8 cellular contexts compared by ENCODE assay signal in genomic region chr2:45014016-45014702, GRCh38. TPM values are rescaled to one million over a fixed set of nuclear protein-coding genes. Genes with fewer than 3 reads are reported as not detected.
A peak's percentile ranks its signal among the peaks of the same experiment; 100 is the strongest.
DNase-seq lines count a peak whose midpoint lies in the region; ATAC-seq and TF ChIP-seq lines count a peak whose summit lies in the region.
"Had no signal": no experiment of that assay in that cellular context is flagged by ENCODE, and none has a peak within 500 bp of the region (broad histone marks: within the 10 kb centered on the region; RNA-seq: fewer than 3 reads in every experiment).

No MANE protein-coding gene starts in this region.

- 62% methylated on average over 16 of the region's 57 CpGs for WGBS in mammary epithelial cell (ENCODE audit: low coverage, missing lambda C conversion rate)

- H3K79me2 ChIP-seq in mammary epithelial cell (ENCODE audit: insufficient read depth, low read length): no peaks in the 10 kb centered on the region

- TF ChIP-seq CTCF in GM12865 (IDR thresholded peaks at IDR 0.05; ENCODE audit: insufficient read depth, low read depth, low read length, missing control alignments) (peak; percentile 31), mammary epithelial cell (conservative IDR thresholded peaks at IDR 0.05 in 1 of 2, IDR thresholded peaks at IDR 0.05 in 1 of 2; ENCODE audit: extremely low read depth in 1 of 2, insufficient read depth in 1 of 2, low read depth in 1 of 2, low read length in 2 of 2) (peak; percentile 24 to 56)

- H3K9ac ChIP-seq in mammary epithelial cell (ENCODE audit: insufficient read depth, low read length): no peak overlapping the region
- peak overlapping the region in 2 of 5 donors; percentile 38 to 53 for H3K9ac ChIP-seq in subcutaneous abdominal adipose tissue (ENCODE audit: low read length in 5 of 5)

- H3K27me3 ChIP-seq in mammary epithelial cell (ENCODE audit: insufficient read depth, low read length): peaks cover 51% of the 10 kb centered on the region
- H3K27me3 ChIP-seq in subcutaneous abdominal adipose tissue (ENCODE audit: control insufficient read depth in 5 of 5, insufficient read depth in 4 of 5, low read length in 5 of 5): peaks cover 3 to 41% (median 16%) of the 10 kb centered on the region in 5 donors

- peak overlapping the region; percentile 69 for H2AFZ ChIP-seq in mammary epithelial cell (ENCODE audit: low read depth, low read length)

- H4K20me1 ChIP-seq in mammary epithelial cell (ENCODE audit: insufficient read depth, low read length): no peaks in the 10 kb centered on the region

- H3K36me3 ChIP-seq in mammary epithelial cell (ENCODE audit: insufficient read depth, low read length) (no peaks in the 10 kb centered on the region), subcutaneous abdominal adipose tissue (ENCODE audit: control insufficient read depth in 5 of 5, insufficient read depth in 5 of 5, low read length in 5 of 5) (no peaks in the 10 kb centered on the region)

- dilution Hi-C loops in mammary epithelial cell (cut with HindIII; ENCODE audit: low sequenced_read_pairs): no loop called here

- H3K27ac ChIP-seq in mammary epithelial cell (ENCODE audit: insufficient read depth, low read depth, low read length): no peak overlapping the region
- no peak overlapping the region for H3K27ac ChIP-seq in subcutaneous abdominal adipose tissue (ENCODE audit: low read depth, low read length)
- H3K27ac ChIP-seq: VCaP had no signal

- H3K9me3 ChIP-seq in mammary epithelial cell (replicated peaks; ENCODE audit: insufficient read depth, low read length) (no peaks in the 10 kb centered on the region), subcutaneous abdominal adipose tissue (ENCODE audit: control insufficient read depth in 5 of 5, low read length in 5 of 5) (no peaks in the 10 kb centered on the region)

- intact Hi-C loops in mammary epithelial cell (cut with micrococcal nuclease): no loop called here

- H3K4me1 ChIP-seq in mammary epithelial cell (ENCODE audit: insufficient read depth, low read length): peaks cover 20% of the 10 kb centered on the region
- peaks cover 7 to 54% (median 38%) of the 10 kb centered on the region in 5 donors for H3K4me1 ChIP-seq in subcutaneous abdominal adipose tissue (ENCODE audit: control insufficient read depth in 5 of 5, insufficient read depth in 5 of 5, low read length in 5 of 5)

- DNase-seq in GM12865 (ENCODE audit: low read depth) (no peak), NCI-H2171 (lab: John Stamatoyannopoulos, UW) (peak; percentile 26), mammary epithelial cell (no peak), left kidney (ENCODE audit: low read depth, low spot score) (peak; percentile 95)

- CTCF ChIA-PET in mammary epithelial cell (lab: Charles Lee; ENCODE audit: low non-redundant PET): no interaction called here

- H3K4me3 ChIP-seq in GM12865 (ENCODE audit: low read depth, low read length) (no peak overlapping the region), mammary epithelial cell (replicated peaks in 1 of 3; ENCODE audit: insufficient read depth in 1 of 3, low read depth in 2 of 3, low read length in 3 of 3) (peak overlapping the region in 1 of 3 experiments; percentile 10), subcutaneous abdominal adipose tissue (ENCODE audit: low read depth in 1 of 5, low read length in 5 of 5) (peak overlapping the region; percentile 55 to 74 (median 60))

- H3K4me2 ChIP-seq in mammary epithelial cell (ENCODE audit: insufficient read depth, low read depth, low read length): peak overlapping the region; percentile 68

- in situ Hi-C loops in mammary epithelial cell (cut with MboI; ENCODE audit: low sequenced_read_pairs in 2 of 2): no loop called here

- ATAC-seq in HG03342 (IDR thresholded peaks at IDR 0.05; ENCODE audit: unreplicated experiment): no peak
- ATAC-seq in esophagus mucosa: no peak

- BruUV-seq in mammary epithelial cell (replicated peaks; lab: Mats Ljungman, UMichigan): no TSS peak

RNA-seq across cellular contexts. Expression of gene SIX2, which starts 4.9 kb away (rescaled TPM):
- total RNA-seq in mammary epithelial cell (not detected), esophagus mucosa (0.12 TPM)
- 0.02 TPM for polyA plus RNA-seq in mammary epithelial cell
- not detected for polyA minus RNA-seq in mammary epithelial cell

Comparison
In these comparisons a context has a peak if more than half of its experiments do, and no peak if none do; other contexts are left out.
1. DNase-seq: peak in NCI-H2171 (single experiment) and left kidney (single experiment); none in GM12865 (single experiment) and mammary epithelial cell (single experiment).